ENCODE assay signal across 1 cellular context in genomic region chr9:96605328-96605727, GRCh38.
TF ChIP-seq lines count a peak whose summit lies in the region.

No MANE protein-coding gene starts in this region.

TF ChIP-seq in WTC11, 78 proteins besides CTCF, POLR2A, EP300 and RAD21 (continued from another document):
- TF ChIP-seq MLX (CRISPR knock-in tag; IDR thresholded peaks at IDR 0.05), result no peak
- no peak for TF ChIP-seq EMX1 (CRISPR knock-in tag; IDR thresholded peaks at IDR 0.05)
- no peak for TF ChIP-seq MXD4 (CRISPR knock-in tag; IDR thresholded peaks at IDR 0.05; ENCODE audit: borderline replicate concordance)
- TF ChIP-seq ZNF317 (CRISPR knock-in tag; IDR thresholded peaks at IDR 0.05; ENCODE audit: borderline replicate concordance, low read depth), result no peak
- TF ChIP-seq PRDM15 (CRISPR knock-in tag; IDR thresholded peaks at IDR 0.05), result no peak
- no peak for TF ChIP-seq ATF6 (CRISPR knock-in tag; IDR thresholded peaks at IDR 0.05)
